ENCODE assay signal across 21 cellular contexts in the genomic region with DNA sequence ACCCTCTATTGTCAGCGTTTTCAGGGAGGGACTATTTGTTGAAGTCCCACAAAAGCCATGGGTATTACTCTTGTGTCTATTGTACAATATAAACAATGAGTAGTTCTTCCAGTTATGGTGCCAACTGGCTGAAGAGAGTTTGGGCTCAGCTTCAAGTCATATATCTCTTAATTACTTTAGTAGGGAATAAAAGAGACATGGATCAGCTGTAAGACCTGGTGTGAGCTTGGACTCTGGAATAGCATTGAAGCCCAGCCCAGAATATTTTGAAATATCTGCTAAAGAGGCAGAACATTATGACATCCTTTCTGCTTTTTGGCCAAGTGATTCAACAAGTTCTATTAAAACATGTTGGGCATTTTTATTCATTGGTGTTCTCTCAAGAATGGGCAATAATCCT.
DNase-seq lines count a peak whose midpoint lies in the region; ATAC-seq and TF ChIP-seq lines count a peak whose summit lies in the region.
"Had no signal": no experiment of that assay in that cellular context is flagged by ENCODE, and none has a peak within 500 bp of the region (broad histone marks: within the 10 kb centered on the region; RNA-seq: fewer than 3 reads in every experiment).

No MANE protein-coding gene starts in this region.

- DNase-seq in NCI-H2029 (lab: John Stamatoyannopoulos, UW) (peak; percentile 37), NCI-H2029 treated with DMSO at 0.1 percent for 48 hours (lab: John Stamatoyannopoulos, UW) (no peak), colonic mucosa (peak; percentile 18), right cardiac atrium (no peak), transverse colon (peak; percentile 12), dermis blood vessel endothelial cell (no peak)
- DNase-seq: activated CD4-positive, alpha-beta T cell treated with anti-CD3 and anti-CD28 coated beads for 4 hours; hypothalamus; Kasumi-1; naive B cell; NCI-H1105; NCI-H524 treated with DMSO at 0.1 percent for 48 hours; stimulated activated naive CD4-positive, alpha-beta T cell treated with Interleukin-2 at 50 U/mL for 16 hours; T-cell had no signal

- no peaks in the 10 kb centered on the region for H3K27me3 ChIP-seq in colonic mucosa
- H3K27me3 ChIP-seq in right cardiac atrium (ENCODE audit: control insufficient read depth, insufficient read depth): no peaks in the 10 kb centered on the region
- no peaks in the 10 kb centered on the region for H3K27me3 ChIP-seq in transverse colon
- H3K27me3 ChIP-seq: BLaER1 treated with 17β-estradiol and CSF1 and Interleukin-3, amounts not matched to agents 10 nM and 100 nM; tibial nerve had no signal

- TF ChIP-seq EP300 in transverse colon (IDR thresholded peaks at IDR 0.05; ENCODE audit: low read depth): no peak

- ATAC-seq in right cardiac atrium: peak; percentile 76 to 84
- no peak for ATAC-seq in GM18909 (IDR thresholded peaks at IDR 0.05; ENCODE audit: poor library complexity, unreplicated experiment)
- no peak for ATAC-seq in HG03095 (IDR thresholded peaks at IDR 0.05; ENCODE audit: unreplicated experiment)
- ATAC-seq: activated naive CD4-positive, alpha-beta T cell treated with anti-CD3 and anti-CD28 coated beads, Interleukin-2, amount 50 U/mL, for 72 hours; HCT116; T-cell had no signal

- TF ChIP-seq POLR2A in transverse colon (IDR thresholded peaks at IDR 0.05): no peak

- H3K9ac ChIP-seq in colonic mucosa (ENCODE audit: low read depth in 2 of 2, low read length in 2 of 2): no peak overlapping the region
- H3K9ac ChIP-seq: BLaER1 treated with 17β-estradiol and CSF1 and Interleukin-3, amounts not matched to agents 10 nM and 100 nM had no signal

- in situ Hi-C loops in transverse colon (cut with MboI; ENCODE audit: low pct_ligation_motif_present in 1 of 4, low pct_unique_long_range_greater_than_20kb in 1 of 4, low sequenced_read_pairs in 3 of 4): no loop called here

- 73% methylated on average over 1 of the region's 1 CpG for WGBS in right cardiac atrium
- WGBS in transverse colon (ENCODE audit: low coverage in 1 of 2), 2 donors: 13 to 29% methylated on average over 1 of the region's 1 CpG

- no peak overlapping the region for H3K4me3 ChIP-seq in colonic mucosa
- H3K4me3 ChIP-seq in right cardiac atrium (ENCODE audit: low read length): no peak overlapping the region
- H3K4me3 ChIP-seq in transverse colon: no peak overlapping the region
- H3K4me3 ChIP-seq: BLaER1 treated with 17β-estradiol and CSF1 and Interleukin-3, amounts not matched to agents 10 nM and 100 nM; tibial nerve had no signal

- intact Hi-C loops in colonic mucosa (cut with DNase I): no loop called here
- intact Hi-C loops in right cardiac atrium (cut with DNase I): no loop called here
- intact Hi-C loops in transverse colon (cut with DNase I; ENCODE audit: low total_unique reads): no loop called here

- no peak for TF ChIP-seq CTCF in colonic mucosa (IDR thresholded peaks at IDR 0.05)
- no peak for TF ChIP-seq CTCF in transverse colon (IDR thresholded peaks at IDR 0.05)

- H3K36me3 ChIP-seq in colonic mucosa (no peaks in the 10 kb centered on the region), transverse colon (no peaks in the 10 kb centered on the region)
- H3K36me3 ChIP-seq: tibial nerve had no signal

- H3K27ac ChIP-seq in colonic mucosa (no peak overlapping the region), right cardiac atrium (ENCODE audit: low read length) (no peak overlapping the region), transverse colon (no peak overlapping the region)
- H3K27ac ChIP-seq: 22Rv1; BLaER1 treated with 17β-estradiol and CSF1 and Interleukin-3, amounts not matched to agents 10 nM and 100 nM; tibial nerve had no signal

- H3K9me3 ChIP-seq in colonic mucosa (no peaks in the 10 kb centered on the region), right cardiac atrium (ENCODE audit: control insufficient read depth, low read length) (no peaks in the 10 kb centered on the region), transverse colon (peaks cover 9 to 10% of the 10 kb centered on the region in 2 donors)

- H3K4me1 ChIP-seq in colonic mucosa: no peaks in the 10 kb centered on the region
- H3K4me1 ChIP-seq in right cardiac atrium (ENCODE audit: control insufficient read depth, insufficient read depth, low read length): no peaks in the 10 kb centered on the region
- peaks cover 0 to 12% (median 8%) of the 10 kb centered on the region in 4 donors for H3K4me1 ChIP-seq in transverse colon
- H3K4me1 ChIP-seq: BLaER1 treated with 17β-estradiol and CSF1 and Interleukin-3, amounts not matched to agents 10 nM and 100 nM; tibial nerve had no signal

Comparison
In these comparisons a context has a peak if more than half of its experiments do, and no peak if none do; other contexts are left out.
1. DNase-seq: peak in NCI-H2029 (single experiment), colonic mucosa (single experiment) and transverse colon (single experiment); none in NCI-H2029 treated with DMSO at 0.1 percent for 48 hours (single experiment), right cardiac atrium (0 of 3) and dermis blood vessel endothelial cell (single experiment).
2. ATAC-seq: peak in right cardiac atrium (2 of 2); none in GM18909 (single experiment) and HG03095 (single experiment).